ENCODE assay signal across 29 cellular contexts in genomic region chr1:201216395-201217085, GRCh38. TPM values are rescaled to one million over a fixed set of nuclear protein-coding genes. Genes with fewer than 3 reads are reported as not detected.
A peak's percentile ranks its signal among the peaks of the same experiment; 100 is the strongest.
DNase-seq lines count a peak whose midpoint lies in the region; ATAC-seq, FAIRE-seq and TF ChIP-seq lines count a peak whose summit lies in the region.
"Had no signal": no experiment of that assay in that cellular context is flagged by ENCODE, and none has a peak within 500 bp of the region (broad histone marks: within the 10 kb centered on the region; RNA-seq: fewer than 3 reads in every experiment).

No MANE protein-coding gene starts in this region.

- H3K27ac Mint-ChIP-seq in activated T-cell treated with anti-CD3 and anti-CD28 coated beads, Interleukin-2, amount 50 U/mL, for 24 hours = no peak overlapping the region
- H3K27ac Mint-ChIP-seq: activated naive CD8-positive, alpha-beta T cell treated with anti-CD3 and anti-CD28 coated beads, Interleukin-2, amount 10 ng/mL, durations not matched to agents 7 days and 5 days; CD4-positive, alpha-beta T cell; dendritic cell treated with granulocyte-macrophage colony-stimulating factor and Interleukin-4, amounts not matched to agents 40 ng/mL and 50 ng/mL, for 4 days; nephron progenitor cell; stimulated activated memory B cell treated with anti-CD40 and anti-IgM and Interleukin-4, amounts not matched to agents 10 μg/mL and 1 μg/mL and 100 μg/mL, for 72 hours; T-helper 1 cell treated with Interleukin-12 subunit alpha and Interleukin-12 subunit beta and Interleukin-4 antibody, amounts not matched to agents 30 μg/mL and 1 μg/mL, for 36 hours had no signal

- no peaks in the 10 kb centered on the region for H3K36me3 Mint-ChIP-seq in activated T-cell treated with anti-CD3 and anti-CD28 coated beads, Interleukin-2, amount 50 U/mL, for 24 hours (ENCODE audit: low read depth)
- no peaks in the 10 kb centered on the region for H3K36me3 Mint-ChIP-seq in activated T-cell treated with anti-CD3 and anti-CD28 coated beads, Interleukin-2, amount 50 U/mL, for 4 hours (ENCODE audit: insufficient read depth)
- H3K36me3 Mint-ChIP-seq: activated naive CD8-positive, alpha-beta T cell treated with anti-CD3 and anti-CD28 coated beads, Interleukin-2, amount 10 ng/mL, durations not matched to agents 7 days and 5 days; stimulated activated memory B cell treated with anti-CD40 and anti-IgM and Interleukin-4, amounts not matched to agents 10 μg/mL and 1 μg/mL and 100 μg/mL, for 72 hours had no signal

- no peaks in the 10 kb centered on the region for H3K4me1 Mint-ChIP-seq in activated T-cell treated with anti-CD3 and anti-CD28 coated beads, Interleukin-2, amount 50 U/mL, for 24 hours (ENCODE audit: low read depth)
- H3K4me1 Mint-ChIP-seq in activated T-cell treated with anti-CD3 and anti-CD28 coated beads, Interleukin-2, amount 50 U/mL, for 4 hours (ENCODE audit: low read depth) = no peaks in the 10 kb centered on the region
- H3K4me1 Mint-ChIP-seq: activated naive CD8-positive, alpha-beta T cell treated with anti-CD3 and anti-CD28 coated beads, Interleukin-2, amount 10 ng/mL, durations not matched to agents 7 days and 5 days; stimulated activated memory B cell treated with anti-CD40 and anti-IgM and Interleukin-4, amounts not matched to agents 10 μg/mL and 1 μg/mL and 100 μg/mL, for 72 hours had no signal

- CTCF ChIA-PET in HEK293 (lab: Yijun Ruan, JAX) = no interaction called here

- peak; percentile 14 for DNase-seq in activated T-cell treated with anti-CD3 and anti-CD28 coated beads, Interleukin-2, amount 50 U/mL, for 24 hours
- no peak for DNase-seq in activated T-cell treated with anti-CD3 and anti-CD28 coated beads, Interleukin-2, amount 50 U/mL, for 4 hours
- DNase-seq in kidney (peak; percentile 50), anterior cingulate cortex (lab: John Stamatoyannopoulos, UW) (no peak), SIG-M5 treated with dmso at 0.1 percent for 504 hours (lab: John Stamatoyannopoulos, UW; ENCODE audit: unreplicated experiment) (no peak)
- DNase-seq in stimulated activated CD8-positive, alpha-beta memory T cell treated with anti-CD3 and anti-CD28 coated beads, Interleukin-4, amount 100 ng/mL, for 48 hours = peak; percentile 3
- DNase-seq: activated naive CD8-positive, alpha-beta T cell treated with anti-CD3 and anti-CD28 coated beads, Interleukin-2, amount 10 ng/mL, durations not matched to agents 7 days and 5 days; central memory CD4-positive, alpha-beta T cell; Karpas-422; mucosa of descending colon; NCI-H1436 treated with DMSO at 0.1 percent for 48 hours; NCI-H748 treated with DMSO at 0.1 percent for 48 hours; nephron progenitor cell; right cardiac atrium; stimulated activated CD4-positive, alpha-beta T cell treated with anti-CD3 and anti-CD28 coated beads, Interleukin-4, amount 100 ng/mL, for 24 hours had no signal

- no peaks in the 10 kb centered on the region for H3K9me3 Mint-ChIP-seq in activated T-cell treated with anti-CD3 and anti-CD28 coated beads, Interleukin-2, amount 50 U/mL, for 24 hours
- H3K9me3 Mint-ChIP-seq in activated T-cell treated with anti-CD3 and anti-CD28 coated beads, Interleukin-2, amount 50 U/mL, for 4 hours = no peaks in the 10 kb centered on the region
- H3K9me3 Mint-ChIP-seq: activated naive CD8-positive, alpha-beta T cell treated with anti-CD3 and anti-CD28 coated beads, Interleukin-2, amount 10 ng/mL, durations not matched to agents 7 days and 5 days; CD4-positive, alpha-beta T cell; dendritic cell treated with granulocyte-macrophage colony-stimulating factor and Interleukin-4, amounts not matched to agents 40 ng/mL and 50 ng/mL, for 4 days; nephron progenitor cell; stimulated activated memory B cell treated with anti-CD40 and anti-IgM and Interleukin-4, amounts not matched to agents 10 μg/mL and 1 μg/mL and 100 μg/mL, for 72 hours; T-helper 1 cell treated with Interleukin-12 subunit alpha and Interleukin-12 subunit beta and Interleukin-4 antibody, amounts not matched to agents 30 μg/mL and 1 μg/mL, for 36 hours had no signal

- H3K27ac ChIP-seq in HEK293 (ENCODE audit: extremely low read depth, low read depth, low read length) = no peak overlapping the region
- no peak overlapping the region for H3K27ac ChIP-seq in kidney (ENCODE audit: low read depth in 2 of 2, low read length in 2 of 2)
- H3K27ac ChIP-seq: parathyroid adenoma, SK-N-MC had no signal

- H3K4me3 ChIP-seq in HEK293 (ENCODE audit: low read depth, low read length) (no peak overlapping the region), kidney (ENCODE audit: low read length in 2 of 2) (no peak overlapping the region)
- H3K4me3 ChIP-seq: lung, mucosa of descending colon, SK-N-MC had no signal

- H3K4me1 ChIP-seq in HEK293 (ENCODE audit: control insufficient read depth, insufficient read depth, low read length) (no peaks in the 10 kb centered on the region), kidney (ENCODE audit: control insufficient read depth in 1 of 2, insufficient read depth in 1 of 2, low read depth in 1 of 2, low read length in 2 of 2) (no peaks in the 10 kb centered on the region)
- H3K4me1 ChIP-seq: parathyroid adenoma had no signal

- no peaks in the 10 kb centered on the region for H3K36me3 ChIP-seq in HEK293 (ENCODE audit: control insufficient read depth in 2 of 2, insufficient read depth in 1 of 2, low read length in 2 of 2)
- no peaks in the 10 kb centered on the region for H3K36me3 ChIP-seq in kidney (ENCODE audit: control insufficient read depth in 1 of 2, insufficient read depth in 2 of 2, low read length in 2 of 2)

- no peak overlapping the region for H3K4me3 Mint-ChIP-seq in activated T-cell treated with anti-CD3 and anti-CD28 coated beads, Interleukin-2, amount 50 U/mL, for 24 hours
- H3K4me3 Mint-ChIP-seq in activated T-cell treated with anti-CD3 and anti-CD28 coated beads, Interleukin-2, amount 50 U/mL, for 4 hours = no peak overlapping the region
- H3K4me3 Mint-ChIP-seq: activated naive CD8-positive, alpha-beta T cell treated with anti-CD3 and anti-CD28 coated beads, Interleukin-2, amount 10 ng/mL, durations not matched to agents 7 days and 5 days; CD4-positive, alpha-beta T cell; dendritic cell treated with granulocyte-macrophage colony-stimulating factor and Interleukin-4, amounts not matched to agents 40 ng/mL and 50 ng/mL, for 4 days; nephron progenitor cell; stimulated activated memory B cell treated with anti-CD40 and anti-IgM and Interleukin-4, amounts not matched to agents 10 μg/mL and 1 μg/mL and 100 μg/mL, for 72 hours; T-helper 1 cell treated with Interleukin-12 subunit alpha and Interleukin-12 subunit beta and Interleukin-4 antibody, amounts not matched to agents 30 μg/mL and 1 μg/mL, for 36 hours had no signal

- intact Hi-C loops in kidney (cut with DNase I) = no loop called here

- TF ChIP-seq CTCF in HEK293 (tag by site-specific recombination; IDR thresholded peaks at IDR 0.05) (no peak), kidney (IDR thresholded peaks at IDR 0.05; ENCODE audit: borderline replicate concordance, extremely low read depth, insufficient read depth) (no peak)

- H3K27me3 Mint-ChIP-seq in activated T-cell treated with anti-CD3 and anti-CD28 coated beads, Interleukin-2, amount 50 U/mL, for 24 hours = peaks cover 5% of the 10 kb centered on the region
- H3K27me3 Mint-ChIP-seq in activated T-cell treated with anti-CD3 and anti-CD28 coated beads, Interleukin-2, amount 50 U/mL, for 4 hours (ENCODE audit: low read depth) = peaks cover 10% of the 10 kb centered on the region
- H3K27me3 Mint-ChIP-seq: activated naive CD8-positive, alpha-beta T cell treated with anti-CD3 and anti-CD28 coated beads, Interleukin-2, amount 10 ng/mL, durations not matched to agents 7 days and 5 days had no signal

- FAIRE-seq in kidney (lab: Jason Lieb, UNC) = no peak
- FAIRE-seq: D721Med, HepG2, TTC549, urothelium cell line had no signal

- no peak for ATAC-seq in activated T-cell treated with anti-CD3 and anti-CD28 coated beads, Interleukin-2, amount 50 U/mL, for 4 hours
- no peak for ATAC-seq in GM21723 (IDR thresholded peaks at IDR 0.05; ENCODE audit: unreplicated experiment)
- ATAC-seq: HepG2; mucosa of descending colon; right cardiac atrium; stimulated activated memory B cell treated with anti-CD40 and anti-IgM and Interleukin-4, amounts not matched to agents 10 μg/mL and 1 μg/mL and 100 μg/mL, for 72 hours had no signal

- no peak overlapping the region for H3K9ac ChIP-seq in kidney (ENCODE audit: low read length in 2 of 2)
- H3K9ac ChIP-seq: parathyroid adenoma had no signal

- H3K9me3 ChIP-seq in HEK293 (ENCODE audit: control insufficient read depth, insufficient read depth, low read depth, low read length) = no peaks in the 10 kb centered on the region
- no peaks in the 10 kb centered on the region for H3K9me3 ChIP-seq in kidney (ENCODE audit: control insufficient read depth in 1 of 2, low read length in 2 of 2)
- H3K9me3 ChIP-seq: mucosa of descending colon had no signal

- POLR2A ChIA-PET in HEK293 (lab: Yijun Ruan, JAX) = no interaction called here

TF ChIP-seq in HEK293, 187 proteins besides CTCF, POLR2A, EP300 and RAD21 (continues in another document):
- no peak for TF ChIP-seq ZNF521 (tag by site-specific recombination; IDR thresholded peaks at IDR 0.05)

RNA-seq across cellular contexts. Expression of gene IGFN1, which starts 25.9 kb away (rescaled TPM):
- total RNA-seq in activated T-cell treated with anti-CD3 and anti-CD28 coated beads, Interleukin-2, amount 50 U/mL, for 4 hours = not detected
- total RNA-seq in kidney = 2.8 TPM
- polyA plus RNA-seq in kidney (ENCODE audit: insufficient read depth, low read depth, low replicate concordance) = not detected
- total RNA-seq: activated CD8-positive, alpha-beta memory T cell treated with anti-CD3 and anti-CD28 coated beads for 36 hours; activated naive CD8-positive, alpha-beta T cell treated with anti-CD3 and anti-CD28 coated beads, Interleukin-2, amount 10 ng/mL, durations not matched to agents 7 days and 5 days; CD4-positive, alpha-beta T cell had no signal

Comparison
In these comparisons a context has a peak if more than half of its experiments do, and no peak if none do; other contexts are left out.
1. DNase-seq: peak in activated T-cell treated with anti-CD3 and anti-CD28 coated beads, Interleukin-2, amount 50 U/mL, for 24 hours (single experiment), kidney (single experiment) and stimulated activated CD8-positive, alpha-beta memory T cell treated with anti-CD3 and anti-CD28 coated beads, Interleukin-4, amount 100 ng/mL, for 48 hours (single experiment); none in activated T-cell treated with anti-CD3 and anti-CD28 coated beads, Interleukin-2, amount 50 U/mL, for 4 hours (single experiment), anterior cingulate cortex (0 of 58) and SIG-M5 treated with dmso at 0.1 percent for 504 hours (single experiment).